ENCODE assay signal across 21 cellular contexts in the genomic region with DNA sequence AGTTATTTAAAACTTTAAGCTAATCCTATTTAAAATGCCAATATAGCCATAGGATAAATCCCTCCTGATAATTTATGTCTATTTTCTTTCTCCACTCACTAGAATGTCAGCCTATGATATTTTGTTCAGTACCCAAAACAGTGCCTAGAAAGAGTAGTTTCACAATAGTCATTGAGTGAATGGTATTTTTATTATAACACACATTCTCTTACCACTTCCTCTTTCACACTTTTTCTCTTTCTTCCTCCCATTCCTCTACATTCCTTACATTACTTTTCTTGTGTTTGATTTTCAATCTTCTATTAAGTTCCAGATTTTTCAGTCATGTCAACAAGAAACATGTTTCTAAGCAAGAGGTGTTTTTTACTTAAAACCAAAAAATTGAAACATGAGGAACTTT.
"Had no signal": no experiment of that assay in that cellular context is flagged by ENCODE, and none has a peak within 500 bp of the region (broad histone marks: within the 10 kb centered on the region; RNA-seq: fewer than 3 reads in every experiment).

No MANE protein-coding gene starts in this region.

- H3K9me3 ChIP-seq: upper lobe of left lung had no signal

- DNase-seq: activated CD4-positive, alpha-beta memory T cell treated with anti-CD3 and anti-CD28 coated beads, Interleukin-2, amount 10 ng/mL, durations not matched to agents 7 days and 5 days; activated CD4-positive, alpha-beta T cell treated with anti-CD3 and anti-CD28 coated beads for 48 hours; activated effector memory CD4-positive, alpha-beta T cell treated with Interleukin-2 at 50 U/mL for 16 hours; activated naive CD4-positive, alpha-beta T cell treated with anti-CD3 and anti-CD28 coated beads for 36 hours; activated naive CD8-positive, alpha-beta T cell treated with anti-CD3 and anti-CD28 coated beads, Interleukin-2, amount 10 ng/mL, durations not matched to agents 7 days and 5 days; activated T-cell treated with anti-CD3 and anti-CD28 coated beads, Interleukin-2, amount 50 U/mL, for 72 hours; amygdala; endodermal cell; immature natural killer cell; naive B cell; nucleus accumbens; right cardiac atrium; stimulated activated CD4-positive, alpha-beta T cell treated with anti-CD3 and anti-CD28 coated beads, Interleukin-4, amount 100 ng/mL, for 24 hours; stimulated activated naive CD8-positive, alpha-beta T cell treated with anti-CD3 and anti-CD28 coated beads, Interleukin-15, Interleukin-2, amounts not matched to agents 100 U/mL and 50 U/mL, for 24 hours; upper lobe of left lung had no signal

- H3K36me3 ChIP-seq: upper lobe of left lung had no signal

- H3K4me3 Mint-ChIP-seq: activated CD4-positive, alpha-beta memory T cell treated with anti-CD3 and anti-CD28 coated beads, Interleukin-2, amount 10 ng/mL, durations not matched to agents 7 days and 5 days; activated naive CD4-positive, alpha-beta T cell treated with anti-CD3 and anti-CD28 coated beads for 36 hours; activated naive CD8-positive, alpha-beta T cell treated with anti-CD3 and anti-CD28 coated beads, Interleukin-2, amount 10 ng/mL, durations not matched to agents 7 days and 5 days; activated T-cell treated with anti-CD3 and anti-CD28 coated beads, Interleukin-2, amount 50 U/mL, for 72 hours; endodermal cell; immature natural killer cell; naive B cell had no signal

- H3K4me3 ChIP-seq: coronary artery, hepatocyte, lung, upper lobe of left lung had no signal

- H3K27ac ChIP-seq: coronary artery, epithelial cell of prostate, hepatocyte, parathyroid adenoma, upper lobe of left lung had no signal

- H3K27me3 ChIP-seq: hepatocyte, upper lobe of left lung had no signal

- H3K27ac Mint-ChIP-seq: activated CD4-positive, alpha-beta memory T cell treated with anti-CD3 and anti-CD28 coated beads, Interleukin-2, amount 10 ng/mL, durations not matched to agents 7 days and 5 days; activated naive CD4-positive, alpha-beta T cell treated with anti-CD3 and anti-CD28 coated beads for 36 hours; activated naive CD8-positive, alpha-beta T cell treated with anti-CD3 and anti-CD28 coated beads, Interleukin-2, amount 10 ng/mL, durations not matched to agents 7 days and 5 days; activated T-cell treated with anti-CD3 and anti-CD28 coated beads, Interleukin-2, amount 50 U/mL, for 72 hours; endodermal cell; immature natural killer cell; naive B cell had no signal

- ATAC-seq: activated T-cell treated with anti-CD3 and anti-CD28 coated beads, Interleukin-2, amount 50 U/mL, for 72 hours; left lobe of liver; right cardiac atrium; stimulated activated naive CD8-positive, alpha-beta T cell treated with anti-CD3 and anti-CD28 coated beads, Interleukin-15, Interleukin-2, amounts not matched to agents 100 U/mL and 50 U/mL, for 24 hours had no signal

- H3K4me1 ChIP-seq: parathyroid adenoma, upper lobe of left lung had no signal

- H3K36me3 Mint-ChIP-seq: activated naive CD8-positive, alpha-beta T cell treated with anti-CD3 and anti-CD28 coated beads, Interleukin-2, amount 10 ng/mL, durations not matched to agents 7 days and 5 days; immature natural killer cell; naive B cell had no signal

- H3K9me3 Mint-ChIP-seq: activated CD4-positive, alpha-beta memory T cell treated with anti-CD3 and anti-CD28 coated beads, Interleukin-2, amount 10 ng/mL, durations not matched to agents 7 days and 5 days; activated naive CD4-positive, alpha-beta T cell treated with anti-CD3 and anti-CD28 coated beads for 36 hours; activated naive CD8-positive, alpha-beta T cell treated with anti-CD3 and anti-CD28 coated beads, Interleukin-2, amount 10 ng/mL, durations not matched to agents 7 days and 5 days; activated T-cell treated with anti-CD3 and anti-CD28 coated beads, Interleukin-2, amount 50 U/mL, for 72 hours; endodermal cell; immature natural killer cell; naive B cell had no signal

- H3K27me3 Mint-ChIP-seq: naive B cell had no signal

- H3K4me1 Mint-ChIP-seq: activated CD4-positive, alpha-beta memory T cell treated with anti-CD3 and anti-CD28 coated beads, Interleukin-2, amount 10 ng/mL, durations not matched to agents 7 days and 5 days; activated naive CD8-positive, alpha-beta T cell treated with anti-CD3 and anti-CD28 coated beads, Interleukin-2, amount 10 ng/mL, durations not matched to agents 7 days and 5 days; immature natural killer cell; naive B cell had no signal
